ENCODE assay signal across 8 cellular contexts in the genomic region with DNA sequence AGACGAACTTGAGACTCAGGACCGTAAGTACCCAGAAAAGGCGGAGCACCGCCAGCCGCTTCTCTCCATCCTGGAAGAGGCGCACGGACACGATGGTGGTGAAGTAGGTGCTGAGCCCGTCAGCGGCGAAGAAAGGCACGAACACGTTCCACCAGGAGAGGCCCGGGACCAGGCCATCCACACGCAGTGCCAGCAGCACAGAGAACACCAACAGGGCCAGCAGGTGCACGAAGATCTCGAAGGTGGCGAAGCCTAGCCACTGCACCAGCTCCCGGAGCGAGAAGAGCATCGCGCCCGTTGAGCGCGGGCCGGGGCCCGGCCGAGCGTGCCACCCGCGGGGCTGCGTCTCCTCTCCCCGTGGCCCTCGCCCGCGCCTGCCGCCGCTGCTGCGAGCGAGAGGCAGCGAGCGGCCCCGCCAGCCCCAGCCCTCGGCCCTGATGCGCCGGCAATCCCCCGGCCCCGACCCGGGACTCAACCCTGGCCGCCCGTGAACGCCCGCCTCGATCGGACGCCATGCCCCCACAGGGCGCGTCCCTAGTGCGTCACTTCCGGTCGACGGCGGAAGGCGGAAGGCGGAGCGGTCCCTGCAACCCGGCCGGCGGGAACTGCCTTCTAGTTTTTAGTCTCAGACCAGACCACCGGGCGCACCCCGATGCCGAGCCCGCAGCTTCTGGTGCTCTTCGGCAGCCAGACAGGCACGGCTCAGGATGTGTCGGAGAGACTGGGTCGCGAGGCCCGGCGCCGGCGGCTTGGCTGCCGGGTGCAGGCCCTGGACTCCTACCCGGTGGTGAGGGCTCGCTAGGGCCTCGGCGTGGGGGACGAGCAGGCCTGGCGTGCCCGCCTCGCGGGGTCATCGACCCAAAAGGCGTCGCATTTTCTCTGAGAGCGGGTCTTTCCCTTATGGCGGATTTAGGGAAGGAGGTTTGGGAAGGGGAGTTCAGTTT. TPM values are rescaled to one million over a fixed set of nuclear protein-coding genes. Genes with fewer than 3 reads are reported as not detected.
DNase-seq lines count a peak whose midpoint lies in the region; ATAC-seq and TF ChIP-seq lines count a peak whose summit lies in the region.

A gene (plus strand): TSS at position 575 of the 944 bp plus-strand sequence. CDS start 78 bp downstream, at position 653.
A gene with protein sequence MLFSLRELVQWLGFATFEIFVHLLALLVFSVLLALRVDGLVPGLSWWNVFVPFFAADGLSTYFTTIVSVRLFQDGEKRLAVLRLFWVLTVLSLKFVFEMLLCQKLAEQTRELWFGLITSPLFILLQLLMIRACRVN (minus strand): TSS at position 523 of the 944 bp plus-strand sequence. CDS start 234 bp downstream, at position 289.

- POLR2A ChIA-PET in HEK293 (lab: Yijun Ruan, JAX): interaction anchor here (0.7 to 16.6 kb wide), 9 partner anchors 16 to 476 kb away, joined by 3 to 304 read pairs (median 4); a partner anchor contains a TSS

- CTCF ChIA-PET in HEK293 (lab: Yijun Ruan, JAX): interaction anchor here (0.6 to 1.8 kb wide), 6 partner anchors 13 to 83 kb away, joined by 3 to 7 read pairs (median 5); a partner anchor contains a TSS

- peak in 3 of 4 donors; percentile 65 to 89 (median 74) for TF ChIP-seq POLR2A in upper lobe of left lung (IDR thresholded peaks at IDR 0.05)

- peak; percentile 72 to 87 for ATAC-seq in upper lobe of left lung (ENCODE audit: low FRiP score in 2 of 2)

- peaks cover 29% of the 10 kb centered on the region for H3K4me1 Mint-ChIP-seq in T-helper 2 cell treated with Interferon-gamma antibody and Interleukin-4, amounts not matched to agents 5 μg/mL and 100 μg/mL, for 36 hours (ENCODE audit: low read depth)
- peaks cover 25% of the 10 kb centered on the region for H3K4me1 Mint-ChIP-seq in progenitor cell of endocrine pancreas (ENCODE audit: low read depth)

- H3K4me3 ChIP-seq in DOHH2 (ENCODE audit: low read length): peak within 1 kb of the TSS; percentile 99
- peak within 1 kb of the TSS; percentile 92 for H3K4me3 ChIP-seq in HEK293 (ENCODE audit: low read depth, low read length)
- peak within 1 kb of the TSS; percentile 91 for H3K4me3 ChIP-seq in left ventricle myocardium inferior
- peak within 1 kb of the TSS; percentile 78 to 96 (median 90) for H3K4me3 ChIP-seq in upper lobe of left lung

- peak within 1 kb of the TSS; percentile 45 for H3K27ac ChIP-seq in DOHH2 (ENCODE audit: low read depth, low read length)
- peak within 1 kb of the TSS; percentile 61; the same call in 1 of the 2 replicates for H3K27ac ChIP-seq in HEK293 (ENCODE audit: extremely low read depth, low read depth, low read length)
- H3K27ac ChIP-seq in angular gyrus (ENCODE audit: low read depth, low read length): peak within 1 kb of the TSS; percentile 62
- H3K27ac ChIP-seq in left ventricle myocardium inferior (replicated peaks): peak within 1 kb of the TSS; percentile 94
- H3K27ac ChIP-seq in upper lobe of left lung: peak within 1 kb of the TSS; percentile 85 to 89 (median 88)

- no peaks in the 10 kb centered on the region for H3K27me3 Mint-ChIP-seq in T-helper 2 cell treated with Interferon-gamma antibody and Interleukin-4, amounts not matched to agents 5 μg/mL and 100 μg/mL, for 36 hours (ENCODE audit: low read depth)
- H3K27me3 Mint-ChIP-seq in progenitor cell of endocrine pancreas: no peaks in the 10 kb centered on the region

- intact Hi-C loops in left ventricle myocardium inferior (cut with micrococcal nuclease): no loop called here

- peak within 1 kb of the TSS; percentile 93 for H3K27ac Mint-ChIP-seq in T-helper 2 cell treated with Interferon-gamma antibody and Interleukin-4, amounts not matched to agents 5 μg/mL and 100 μg/mL, for 36 hours
- H3K27ac Mint-ChIP-seq in progenitor cell of endocrine pancreas: peak within 1 kb of the TSS; percentile 93

- peak within 1 kb of the TSS; percentile 92 for H3K4me2 ChIP-seq in DOHH2 (ENCODE audit: low read length)

- DNase-seq in NCI-H1694 (lab: John Stamatoyannopoulos, UW) (peak; percentile 51), left ventricle myocardium inferior (peak; percentile 91), progenitor cell of endocrine pancreas (ENCODE audit: low spot score, unreplicated experiment) (peak; percentile 88), upper lobe of left lung (peak; percentile 89 to 99)
- DNase-seq in T-helper 2 cell treated with Interferon-gamma antibody and Interleukin-4, amounts not matched to agents 5 μg/mL and 100 μg/mL, for 36 hours (ENCODE audit: low spot score): peak; percentile 94

- peaks cover 5% of the 10 kb centered on the region; the same call in 1 of the 2 replicates for H4K20me1 ChIP-seq in DOHH2 (ENCODE audit: control insufficient read depth, insufficient read depth, low read depth, low read length)

- no peaks in the 10 kb centered on the region for H3K9me3 ChIP-seq in DOHH2 (ENCODE audit: control insufficient read depth, insufficient read depth, low read length)
- H3K9me3 ChIP-seq in HEK293 (ENCODE audit: control insufficient read depth, insufficient read depth, low read depth, low read length): no peaks in the 10 kb centered on the region
- no peaks in the 10 kb centered on the region for H3K9me3 ChIP-seq in left ventricle myocardium inferior (replicated peaks)
- H3K9me3 ChIP-seq in upper lobe of left lung: no peaks in the 10 kb centered on the region

- peaks cover 36% of the 10 kb centered on the region for H3K36me3 ChIP-seq in DOHH2 (ENCODE audit: control insufficient read depth, low read length)
- peaks cover 10 to 30% of the 10 kb centered on the region in 2 experiments; a peak in 2 of 3 replicates for H3K36me3 ChIP-seq in HEK293 (ENCODE audit: control insufficient read depth in 2 of 2, insufficient read depth in 1 of 2, low read length in 2 of 2)
- no peaks in the 10 kb centered on the region for H3K36me3 ChIP-seq in left ventricle myocardium inferior
- H3K36me3 ChIP-seq in upper lobe of left lung: peaks cover 0 to 17% (median 6%) of the 10 kb centered on the region in 4 donors

- H3K4me1 ChIP-seq in DOHH2 (ENCODE audit: control insufficient read depth, low read length) (peaks cover 52% of the 10 kb centered on the region), HEK293 (ENCODE audit: control insufficient read depth, insufficient read depth, low read length) (peaks cover 7% of the 10 kb centered on the region), left ventricle myocardium inferior (peaks cover 61% of the 10 kb centered on the region), upper lobe of left lung (peaks cover 31 to 63% (median 46%) of the 10 kb centered on the region in 4 donors)

- peaks cover 6% of the 10 kb centered on the region for H3F3A ChIP-seq in DOHH2 (ENCODE audit: control insufficient read depth, insufficient read depth)

- H3K9me2 ChIP-seq in DOHH2 (replicated peaks; ENCODE audit: control insufficient read depth, low read length): no peaks in the 10 kb centered on the region

- 1% methylated on average over 23 to 28 of the region's 98 CpGs for WGBS in upper lobe of left lung, 2 donors

- peak within 1 kb of the TSS; percentile 95 for H3K4me3 Mint-ChIP-seq in T-helper 2 cell treated with Interferon-gamma antibody and Interleukin-4, amounts not matched to agents 5 μg/mL and 100 μg/mL, for 36 hours
- peak within 1 kb of the TSS; percentile 93 for H3K4me3 Mint-ChIP-seq in progenitor cell of endocrine pancreas (ENCODE audit: low read depth)

- H3K27me3 ChIP-seq in DOHH2 (ENCODE audit: control insufficient read depth, low read length) (no peaks in the 10 kb centered on the region), left ventricle myocardium inferior (ENCODE audit: low read depth) (no peaks in the 10 kb centered on the region), upper lobe of left lung (no peaks in the 10 kb centered on the region)

- H3K36me3 Mint-ChIP-seq in T-helper 2 cell treated with Interferon-gamma antibody and Interleukin-4, amounts not matched to agents 5 μg/mL and 100 μg/mL, for 36 hours (ENCODE audit: low read depth): peaks cover 14% of the 10 kb centered on the region
- peaks cover 3% of the 10 kb centered on the region for H3K36me3 Mint-ChIP-seq in progenitor cell of endocrine pancreas (ENCODE audit: insufficient read depth)

- TF ChIP-seq CTCF in DOHH2 (IDR thresholded peaks at IDR 0.05; ENCODE audit: low read depth, low read length, poor library complexity, severe bottlenecking) (no peak), HEK293 (tag by site-specific recombination; IDR thresholded peaks at IDR 0.05) (no peak), left ventricle myocardium inferior (IDR thresholded peaks at IDR 0.05; ENCODE audit: borderline replicate concordance) (no peak), progenitor cell of endocrine pancreas (IDR thresholded peaks at IDR 0.05; ENCODE audit: unreplicated experiment) (no peak), upper lobe of left lung (IDR thresholded peaks at IDR 0.05) (peak in 1 of 6 experiments; percentile 31)

- peaks cover 76% of the 10 kb centered on the region for H3K79me2 ChIP-seq in DOHH2 (ENCODE audit: control insufficient read depth, low read length)

- TF ChIP-seq EP300 in upper lobe of left lung (IDR thresholded peaks at IDR 0.05): no peak

- no peaks in the 10 kb centered on the region for H3K9me3 Mint-ChIP-seq in T-helper 2 cell treated with Interferon-gamma antibody and Interleukin-4, amounts not matched to agents 5 μg/mL and 100 μg/mL, for 36 hours
- no peaks in the 10 kb centered on the region for H3K9me3 Mint-ChIP-seq in progenitor cell of endocrine pancreas (ENCODE audit: low read depth)

TF ChIP-seq in HEK293, 187 proteins besides CTCF, POLR2A, EP300 and RAD21 (continues in another document):
- TF ChIP-seq SP3 (tag by site-specific recombination; IDR thresholded peaks at IDR 0.05) (peak; percentile 75), ZNF660 (tag by site-specific recombination; IDR thresholded peaks at IDR 0.05) (peak; percentile 74)
- TF ChIP-seq, protein P1, sequence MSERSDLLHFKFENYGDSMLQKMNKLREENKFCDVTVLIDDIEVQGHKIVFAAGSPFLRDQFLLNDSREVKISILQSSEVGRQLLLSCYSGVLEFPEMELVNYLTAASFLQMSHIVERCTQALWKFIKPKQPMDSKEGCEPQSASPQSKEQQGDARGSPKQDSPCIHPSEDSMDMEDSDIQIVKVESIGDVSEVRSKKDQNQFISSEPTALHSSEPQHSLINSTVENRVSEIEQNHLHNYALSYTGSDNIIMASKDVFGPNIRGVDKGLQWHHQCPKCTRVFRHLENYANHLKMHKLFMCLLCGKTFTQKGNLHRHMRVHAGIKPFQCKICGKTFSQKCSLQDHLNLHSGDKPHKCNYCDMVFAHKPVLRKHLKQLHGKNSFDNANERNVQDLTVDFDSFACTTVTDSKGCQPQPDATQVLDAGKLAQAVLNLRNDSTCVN (tag by site-specific recombination; optimal IDR thresholded peaks at IDR 0.05): peak; percentile 79

RNA-seq across cellular contexts. Expression of the first gene that starts in this region (rescaled TPM):
- 6.5 TPM for total RNA-seq in left ventricle myocardium inferior
- 35.1 and 37.4 TPM in 2 replicates for total RNA-seq in progenitor cell of endocrine pancreas
- 10 to 100 TPM in 4 of 6 donors, 1 to 10 TPM in 2; 7.7 to 54.5 (median 18.5) TPM for total RNA-seq in upper lobe of left lung

RNA-seq across cellular contexts. Expression of the second gene that starts in this region (rescaled TPM):
- total RNA-seq in left ventricle myocardium inferior (47.6 TPM), progenitor cell of endocrine pancreas (35.2 and 36.2 TPM in 2 replicates), upper lobe of left lung (10 to 100 TPM; 17.8 to 35.5 (median 31.1) TPM)

Comparison
In these comparisons a context has a peak if more than half of its experiments do, and no peak if none do; other contexts are left out.
1. Peak in every context shown above with its lines: DNase-seq, ATAC-seq, H3K4me3 ChIP-seq and H3K27ac ChIP-seq.